ENCODE assay signal across 16 cellular contexts in genomic region chr6:17729223-17730077, GRCh38.
"Had no signal": no experiment of that assay in that cellular context is flagged by ENCODE, and none has a peak within 500 bp of the region (broad histone marks: within the 10 kb centered on the region; RNA-seq: fewer than 3 reads in every experiment).

No MANE protein-coding gene starts in this region.

- H3K9me3 ChIP-seq: adrenal gland, heart left ventricle, psoas muscle, sigmoid colon, upper lobe of right lung had no signal

- H3K4me1 ChIP-seq: adrenal gland, psoas muscle, upper lobe of right lung had no signal

- H3K4me3 ChIP-seq: adrenal gland, coronary artery, heart left ventricle, psoas muscle, sigmoid colon, upper lobe of right lung had no signal

- DNase-seq: activated CD4-positive, alpha-beta T cell treated with anti-CD3 and anti-CD28 coated beads, Interleukin-2, amount 50 U/mL, for 1 hour; activated CD4-positive, CD25-positive, alpha-beta regulatory T cell; activated naive CD4-positive, alpha-beta T cell treated with anti-CD3 and anti-CD28 coated beads, Interleukin-2, amount 50 U/mL, for 16 hours; adrenal gland; central memory CD4-positive, alpha-beta T cell; effector CD4-positive, alpha-beta T cell; heart left ventricle; islet precursor cell; occipital lobe; psoas muscle; sigmoid colon; stimulated activated CD4-positive, alpha-beta T cell treated with anti-CD3 and anti-CD28 coated beads, Interleukin-2, amount 100 ng/mL, for 24 hours; stimulated activated naive CD4-positive, alpha-beta T cell; upper lobe of right lung had no signal

- H3K27me3 ChIP-seq: adrenal gland, heart left ventricle, sigmoid colon, upper lobe of right lung had no signal

- H3K36me3 ChIP-seq: adrenal gland, heart left ventricle, sigmoid colon, upper lobe of right lung had no signal

- ATAC-seq: heart left ventricle, left lobe of liver, psoas muscle had no signal

- H3K27ac ChIP-seq: adrenal gland, coronary artery, heart left ventricle, psoas muscle, sigmoid colon, upper lobe of right lung had no signal
